In genomic region chr11:554824-555499, GRCh38 we compare ENCODE assay signal across 8 cellular contexts. TPM values are rescaled to one million over a fixed set of nuclear protein-coding genes. Genes with fewer than 3 reads are reported as not detected.
DNase-seq lines count a peak whose midpoint lies in the region; TF ChIP-seq lines count a peak whose summit lies in the region.

No MANE protein-coding gene starts in this region.

- DNase-seq in HL-60 (ENCODE audit: low read depth in 1 of 2, low spot score in 1 of 2) (peak; percentile 60 to 72), NT2/D1 (ENCODE audit: low read depth, low spot score) (peak; percentile 61), activated T-cell treated with anti-CD3 and anti-CD28 coated beads for 4 hours (peak; percentile 67), fibroblast of lung (ENCODE audit: low read depth in 2 of 2) (peak; percentile 23 to 35), neuronal stem cell (ENCODE audit: low spot score) (peak; percentile 87), uterus (peak in 1 of 2 donors; percentile 52), mesenteric fat pad (ENCODE audit: low spot score) (no peak)

- H3K4me1 ChIP-seq in NT2/D1 (ENCODE audit: insufficient read depth, insufficient read length), result peaks cover 32% of the 10 kb centered on the region
- no peaks in the 10 kb centered on the region for H3K4me1 ChIP-seq in fibroblast of lung (ENCODE audit: control insufficient read depth, extremely low read depth, insufficient read depth, low read length)
- peaks cover 7 to 8% of the 10 kb centered on the region in 2 donors for H3K4me1 ChIP-seq in neuronal stem cell (ENCODE audit: control insufficient read depth in 2 of 2, insufficient read depth in 1 of 2, low read depth in 1 of 2, low read length in 2 of 2)
- peaks cover 0 to 17% of the 10 kb centered on the region in 2 donors for H3K4me1 ChIP-seq in uterus

- peak overlapping the region; percentile 97 for H2BK12ac ChIP-seq in neuronal stem cell (ENCODE audit: low read length)

- TF ChIP-seq CTCF in GM12872 (IDR thresholded peaks at IDR 0.05; ENCODE audit: insufficient read depth, low read depth, low read length) (peak; percentile 65), HL-60 (IDR thresholded peaks at IDR 0.05; ENCODE audit: insufficient read depth, low read length) (peak; percentile 28), fibroblast of lung (conservative IDR thresholded peaks at IDR 0.05 in 1 of 2, IDR thresholded peaks at IDR 0.05 in 1 of 2; ENCODE audit: low read depth in 1 of 2, low read length in 2 of 2) (peak; percentile 29 to 48), uterus (IDR thresholded peaks at IDR 0.05) (peak; percentile 45 to 77 (median 64))

- no peak overlapping the region for H4K8ac ChIP-seq in neuronal stem cell (ENCODE audit: low read depth, low read length)

- peak overlapping the region; percentile 81 for H2BK120ac ChIP-seq in neuronal stem cell (ENCODE audit: low read depth, low read length)

- H3K79me2 ChIP-seq in fibroblast of lung (ENCODE audit: control insufficient read depth, insufficient read depth, low read length), result no peaks in the 10 kb centered on the region

- H3K4me2 ChIP-seq in fibroblast of lung (ENCODE audit: extremely low read depth, insufficient read depth, low read length) (no peak overlapping the region), neuronal stem cell (ENCODE audit: insufficient read depth, low read length, poor library complexity, severe bottlenecking) (peak overlapping the region; percentile 100)

- no peak overlapping the region for H2AFZ ChIP-seq in fibroblast of lung (ENCODE audit: low read length)
- H2AFZ ChIP-seq in neuronal stem cell (ENCODE audit: low read length), result peak overlapping the region; percentile 95

- H3K4ac ChIP-seq in neuronal stem cell (ENCODE audit: low read length), result no peak overlapping the region

- intact Hi-C loops in uterus (cut with DNase I; ENCODE audit: low total_unique reads), result loop anchor here (5.0 kb wide), 1 partner anchor 167 kb away; no protein-coding TSS in a partner anchor

- peak overlapping the region; percentile 96 for H2AK5ac ChIP-seq in neuronal stem cell (ENCODE audit: low read depth, low read length)

- H3K9ac ChIP-seq in NT2/D1 (ENCODE audit: insufficient read length, low read depth), result peak overlapping the region; percentile 77
- no peak overlapping the region for H3K9ac ChIP-seq in fibroblast of lung (ENCODE audit: insufficient read depth, low read length)
- peak overlapping the region; percentile 84 for H3K9ac ChIP-seq in neuronal stem cell (ENCODE audit: low read depth, low read length, poor library complexity)

- H3K9me3 ChIP-seq in NT2/D1 (ENCODE audit: insufficient read depth, low read length), result no peaks in the 10 kb centered on the region
- H3K9me3 ChIP-seq in fibroblast of lung (ENCODE audit: control insufficient read depth, insufficient read depth, low read depth, low read length), result no peaks in the 10 kb centered on the region
- peaks cover 0 to 4% of the 10 kb centered on the region in 2 donors for H3K9me3 ChIP-seq in neuronal stem cell (replicated peaks in 1 of 2; ENCODE audit: control insufficient read depth in 2 of 2, insufficient read depth in 1 of 2, low read depth in 1 of 2, low read length in 2 of 2)
- H3K9me3 ChIP-seq in uterus, result no peaks in the 10 kb centered on the region

- H4K20me1 ChIP-seq in fibroblast of lung (ENCODE audit: control insufficient read depth, extremely low read depth, insufficient read depth, low read length), result no peaks in the 10 kb centered on the region

- H3K14ac ChIP-seq in neuronal stem cell (ENCODE audit: low read length), result peak overlapping the region; percentile 47

- no peak overlapping the region for H3K27ac ChIP-seq in HL-60 (replicated peaks)
- H3K27ac ChIP-seq in fibroblast of lung (ENCODE audit: insufficient read depth, low read length), result no peak overlapping the region
- H3K27ac ChIP-seq in neuronal stem cell (replicated peaks; ENCODE audit: low read length), result no peak overlapping the region
- H3K27ac ChIP-seq in uterus, result no peak overlapping the region

- H2BK5ac ChIP-seq in neuronal stem cell (ENCODE audit: low read length), result peak overlapping the region; percentile 66

- TF ChIP-seq POLR2A in uterus (IDR thresholded peaks at IDR 0.05), result no peak

- peak overlapping the region; percentile 93 for H3K23ac ChIP-seq in neuronal stem cell (ENCODE audit: low read depth, low read length, poor library complexity)

- no peaks in the 10 kb centered on the region for H3K36me3 ChIP-seq in NT2/D1 (ENCODE audit: insufficient read depth, insufficient read length, low read length)
- no peaks in the 10 kb centered on the region for H3K36me3 ChIP-seq in fibroblast of lung (ENCODE audit: control insufficient read depth, insufficient read depth, low read length)
- no peaks in the 10 kb centered on the region for H3K36me3 ChIP-seq in neuronal stem cell (replicated peaks in 1 of 2; ENCODE audit: control insufficient read depth in 2 of 2, insufficient read depth in 2 of 2, low read length in 2 of 2)
- H3K36me3 ChIP-seq in uterus, result no peaks in the 10 kb centered on the region

- H3K79me1 ChIP-seq in neuronal stem cell (ENCODE audit: low read depth, low read length), result peaks cover 1% of the 10 kb centered on the region

- H4K91ac ChIP-seq in neuronal stem cell (ENCODE audit: low read depth, low read length, poor library complexity), result no peak overlapping the region

- H3K4me3 ChIP-seq in HL-60 (replicated peaks; ENCODE audit: insufficient read depth, low read length), result peak overlapping the region; percentile 30
- peak overlapping the region; percentile 59 for H3K4me3 ChIP-seq in NT2/D1 (ENCODE audit: insufficient read length, low read depth)
- no peak overlapping the region for H3K4me3 ChIP-seq in fibroblast of lung (replicated peaks in 1 of 4; ENCODE audit: control extremely low read depth in 1 of 4, insufficient read depth in 1 of 4, low read depth in 3 of 4, low read length in 4 of 4)
- H3K4me3 ChIP-seq in neuronal stem cell (ENCODE audit: low read length in 2 of 2), result peak overlapping the region; percentile 38 to 84
- no peak overlapping the region for H3K4me3 ChIP-seq in uterus

- peak overlapping the region; percentile 83 for H2BK15ac ChIP-seq in neuronal stem cell (ENCODE audit: low read length)

- H3K27me3 ChIP-seq in HL-60 (ENCODE audit: insufficient read depth, poor library complexity, severe bottlenecking) (peaks cover 30% of the 10 kb centered on the region), NT2/D1 (ENCODE audit: insufficient read depth, insufficient read length) (peaks cover 36% of the 10 kb centered on the region), fibroblast of lung (ENCODE audit: control insufficient read depth, insufficient read depth, low read length) (peaks cover 33% of the 10 kb centered on the region), neuronal stem cell (ENCODE audit: control insufficient read depth in 3 of 3, insufficient read depth in 3 of 3, low read depth in 1 of 3, low read length in 3 of 3) (peaks cover 16 to 51% (median 36%) of the 10 kb centered on the region in 3 experiments), uterus (peaks cover 27 to 29% of the 10 kb centered on the region in 2 donors)

- H3K18ac ChIP-seq in neuronal stem cell (ENCODE audit: low read length), result peak overlapping the region; percentile 99

- no CpG with 5 or more reads among the region's 65 CpGs for WGBS in neuronal stem cell (ENCODE audit: extremely low coverage in 2 of 2, insufficient read length in 2 of 2, insufficient replicate concordance in 1 of 2), 2 donors

RNA-seq across cellular contexts. Expression of gene LMNTD2, which starts 5.6 kb away (rescaled TPM):
- total RNA-seq in fibroblast of lung (0.17 and 0.26 TPM in 2 replicates), uterus (1 to 10 TPM in 1 of 4 donors, under 1 TPM in 2, not detected in 1; 0.14 to 2.2 (median 0.51) TPM), mesenteric fat pad (0.87 TPM)
- polyA plus RNA-seq in fibroblast of lung, result 0.05 and 0.08 TPM in 2 replicates
- polyA plus RNA-seq in fibroblast of lung (2012), result 0.12 and 0.45 TPM in 2 replicates
- not detected in 2 replicates for polyA minus RNA-seq in fibroblast of lung (ENCODE audit: low replicate concordance)
- 0.75 TPM for polyA plus RNA-seq in neuronal stem cell (2013, experiment 1 of 2)
- 0.87 TPM for polyA plus RNA-seq in neuronal stem cell (2013, experiment 2 of 2)

RNA-seq across cellular contexts. Expression of gene RASSF7, which starts 5.8 kb away (rescaled TPM):
- 1.5 and 2.8 TPM in 2 replicates for total RNA-seq in fibroblast of lung
- polyA plus RNA-seq in fibroblast of lung, result 1.4 and 1.6 TPM in 2 replicates
- 2.4 and 3.6 TPM in 2 replicates for polyA plus RNA-seq in fibroblast of lung (2012)
- polyA minus RNA-seq in fibroblast of lung (ENCODE audit: low replicate concordance), result 0.47 TPM in 1 of 2 replicates, not detected in the other
- polyA plus RNA-seq in neuronal stem cell (2013, experiment 1 of 2), result 8.9 TPM
- polyA plus RNA-seq in neuronal stem cell (2013, experiment 2 of 2), result 9.1 TPM
- total RNA-seq in uterus, result 10 to 100 TPM in 2 of 4 donors, 1 to 10 TPM in 1, under 1 TPM in 1; 0.59 to 13.1 (median 8.0) TPM
- total RNA-seq in mesenteric fat pad, result 2.0 TPM

RNA-seq across cellular contexts. Expression of gene LRRC56, which starts 17.6 kb away (rescaled TPM):
- total RNA-seq in fibroblast of lung (0.77 and 1.3 TPM in 2 replicates), uterus (1 to 10 TPM in 2 of 4 donors, not detected in 2; 1.7 to 1.9 TPM), mesenteric fat pad (0.71 TPM)
- 0.26 and 0.28 TPM in 2 replicates for polyA plus RNA-seq in fibroblast of lung
- 0.80 and 0.87 TPM in 2 replicates for polyA plus RNA-seq in fibroblast of lung (2012)
- 0.19 and 0.98 TPM in 2 replicates for polyA minus RNA-seq in fibroblast of lung (ENCODE audit: low replicate concordance)
- polyA plus RNA-seq in neuronal stem cell (2013, experiment 1 of 2), result 1.1 TPM
- 1.2 TPM for polyA plus RNA-seq in neuronal stem cell (2013, experiment 2 of 2)

RNA-seq across cellular contexts. Expression of gene HRAS, which starts 19.6 kb away (rescaled TPM):
- total RNA-seq in fibroblast of lung, result 46.7 and 58.5 TPM in 2 replicates
- 51.7 and 69.3 TPM in 2 replicates for polyA plus RNA-seq in fibroblast of lung
- polyA plus RNA-seq in fibroblast of lung (2012), result 88.2 and 141 TPM in 2 replicates
- polyA minus RNA-seq in fibroblast of lung (ENCODE audit: low replicate concordance), result 120 and 182 TPM in 2 replicates
- polyA plus RNA-seq in neuronal stem cell (2013, experiment 1 of 2), result 26.4 TPM
- polyA plus RNA-seq in neuronal stem cell (2013, experiment 2 of 2), result 25.5 TPM
- 10 to 100 TPM in 3 of 4 donors, 1 to 10 TPM in 1; 5.4 to 37.6 (median 23.8) TPM for total RNA-seq in uterus
- 65.2 TPM for total RNA-seq in mesenteric fat pad

RNA-seq across cellular contexts. Expression of gene PHRF1, which starts 21.3 kb away (rescaled TPM):
- total RNA-seq in fibroblast of lung (16.8 and 18.7 TPM in 2 replicates), uterus (10 to 100 TPM in 3 of 4 donors, 1 to 10 TPM in 1; 5.0 to 45.8 (median 24.1) TPM), mesenteric fat pad (29.3 TPM)
- 5.9 and 9.7 TPM in 2 replicates for polyA plus RNA-seq in fibroblast of lung
- 11.2 and 16.3 TPM in 2 replicates for polyA plus RNA-seq in fibroblast of lung (2012)
- 12.8 and 20.2 TPM in 2 replicates for polyA minus RNA-seq in fibroblast of lung (ENCODE audit: low replicate concordance)
- polyA plus RNA-seq in neuronal stem cell (2013, experiment 1 of 2), result 13.1 TPM
- polyA plus RNA-seq in neuronal stem cell (2013, experiment 2 of 2), result 12.9 TPM

Comparison
In these comparisons a context has a peak if more than half of its experiments do, and no peak if none do; other contexts are left out.
1. H3K4me3 ChIP-seq: peak in HL-60 (single experiment), NT2/D1 (single experiment) and neuronal stem cell (2 of 2); none in fibroblast of lung (0 of 4) and uterus (0 of 2).
2. Peak in every context shown above with its lines, with median percentiles within 50 percentile points of each other: CTCF ChIP-seq.